11 cellular contexts compared by ENCODE assay signal in genomic region chr4:17561195-17561909, GRCh38. TPM values are rescaled to one million over a fixed set of nuclear protein-coding genes. Genes with fewer than 3 reads are reported as not detected.
DNase-seq lines count a peak whose midpoint lies in the region; ATAC-seq and TF ChIP-seq lines count a peak whose summit lies in the region.
"Had no signal": no experiment of that assay in that cellular context is flagged by ENCODE, and none has a peak within 500 bp of the region (broad histone marks: within the 10 kb centered on the region; RNA-seq: fewer than 3 reads in every experiment).

No MANE protein-coding gene starts in this region.

- peak overlapping the region; percentile 21 for H3K4me2 ChIP-seq in GM23248 (ENCODE audit: unreplicated experiment)

- no peaks in the 10 kb centered on the region for H3K36me3 ChIP-seq in GM23248 (ENCODE audit: low read depth)
- no peaks in the 10 kb centered on the region for H3K36me3 ChIP-seq in endodermal cell (ENCODE audit: control insufficient read depth, insufficient read depth, low read length)
- H3K36me3 ChIP-seq in aorta (ENCODE audit: control insufficient read depth in 1 of 2, insufficient read depth in 2 of 2, low read length in 1 of 2), result no peaks in the 10 kb centered on the region

- H3K27me3 ChIP-seq in GM23248 (replicated peaks; ENCODE audit: insufficient read depth), result no peaks in the 10 kb centered on the region
- H3K27me3 ChIP-seq in endodermal cell (ENCODE audit: control insufficient read depth, insufficient read depth, low read length, poor library complexity, severe bottlenecking), result no peaks in the 10 kb centered on the region
- no peaks in the 10 kb centered on the region for H3K27me3 ChIP-seq in aorta (ENCODE audit: control insufficient read depth in 1 of 2, insufficient read depth in 2 of 2, low read length in 1 of 2)

- H3K4me1 Mint-ChIP-seq in endodermal cell, result peaks cover 14% of the 10 kb centered on the region
- H3K4me1 Mint-ChIP-seq: naive thymus-derived CD4-positive, alpha-beta T cell had no signal

- H3K27ac ChIP-seq in GM23248 (peak overlapping the region; percentile 40), endodermal cell (ENCODE audit: low read depth, low read length) (no peak overlapping the region), aorta (ENCODE audit: low read depth in 1 of 2, low read length in 2 of 2) (no peak overlapping the region)
- H3K27ac ChIP-seq: HL-60 had no signal

- no peak overlapping the region for H2AFZ ChIP-seq in GM23248

- WGBS in GM23248 (ENCODE audit: low coverage in 1 of 2, low lambda C conversion rate in 2 of 2, missing lambda C conversion rate in 2 of 2), 2 experiments, result 47 to 49% methylated on average over 8 of the region's 8 CpGs
- 90 to 91% methylated on average over 6 to 8 of the region's 8 CpGs for WGBS in endodermal cell (ENCODE audit: insufficient coverage in 1 of 2, insufficient read length in 1 of 2), 2 experiments
- 80 to 86% methylated on average over 8 of the region's 8 CpGs for WGBS in aorta, 2 donors

- H3K9me2 ChIP-seq in GM23248 (ENCODE audit: insufficient read depth), result no peaks in the 10 kb centered on the region

- H3K4me3 ChIP-seq in GM23248 (no peak overlapping the region), endodermal cell (ENCODE audit: low read length) (no peak overlapping the region), skeletal muscle cell (ENCODE audit: low read depth, low read length) (no peak overlapping the region), aorta (ENCODE audit: low read length in 2 of 2) (no peak overlapping the region)

- H3K27me3 Mint-ChIP-seq in endodermal cell (ENCODE audit: insufficient read depth), result peaks cover 11% of the 10 kb centered on the region

- H4K20me1 ChIP-seq in GM23248 (ENCODE audit: insufficient read depth), result no peaks in the 10 kb centered on the region

- no peak for TF ChIP-seq CTCF in endodermal cell (conservative IDR thresholded peaks at IDR 0.05)

- no peaks in the 10 kb centered on the region for H3K79me2 ChIP-seq in GM23248 (ENCODE audit: insufficient read depth)

- H3F3A ChIP-seq in GM23248 (ENCODE audit: insufficient read depth), result no peaks in the 10 kb centered on the region; the same call in none of the 2 replicates

- no peak for ATAC-seq in aorta (ENCODE audit: low FRiP score)
- no peak for ATAC-seq in GM19463 (IDR thresholded peaks at IDR 0.05; ENCODE audit: unreplicated experiment)
- ATAC-seq: naive thymus-derived CD4-positive, alpha-beta T cell had no signal

- no peak overlapping the region for H3K4me3 Mint-ChIP-seq in endodermal cell
- H3K4me3 Mint-ChIP-seq: naive thymus-derived CD4-positive, alpha-beta T cell had no signal

- H3K9me3 ChIP-seq in GM23248 (ENCODE audit: low read depth) (no peaks in the 10 kb centered on the region), endodermal cell (ENCODE audit: control insufficient read depth, low read length) (no peaks in the 10 kb centered on the region), aorta (ENCODE audit: control insufficient read depth, low read length) (no peaks in the 10 kb centered on the region)

- H3K36me3 Mint-ChIP-seq in endodermal cell (ENCODE audit: low read depth), result no peaks in the 10 kb centered on the region
- H3K36me3 Mint-ChIP-seq: naive thymus-derived CD4-positive, alpha-beta T cell had no signal

- H3K9ac ChIP-seq in GM23248, result no peak overlapping the region
- H3K9ac ChIP-seq in endodermal cell (ENCODE audit: extremely low read depth, low read length, poor library complexity, severe bottlenecking), result no peak overlapping the region

- H3K9me3 Mint-ChIP-seq in endodermal cell, result no peaks in the 10 kb centered on the region
- H3K9me3 Mint-ChIP-seq: naive thymus-derived CD4-positive, alpha-beta T cell had no signal

- peak; percentile 97 for DNase-seq in GM23248
- DNase-seq in endodermal cell, result peak; percentile 63
- peak; percentile 48 for DNase-seq in skeletal muscle cell (ENCODE audit: low read depth)
- DNase-seq in stimulated activated CD4-positive, alpha-beta T cell treated with anti-CD3 and anti-CD28 coated beads, Interleukin-2, amount 100 ng/mL, for 24 hours, result no peak
- no peak for DNase-seq in aorta
- DNase-seq: naive thymus-derived CD4-positive, alpha-beta T cell; NCI-H1092 treated with DMSO at 0.1 percent for 48 hours; stimulated activated CD4-positive, alpha-beta T cell treated with anti-CD3 and anti-CD28 coated beads, Interleukin-12 subunit alpha, Interleukin-12 subunit beta, amount 100 ng/mL, for 4 hours had no signal

- H3K4me1 ChIP-seq in GM23248 (ENCODE audit: insufficient read depth) (peaks cover 9% of the 10 kb centered on the region), endodermal cell (ENCODE audit: control insufficient read depth, insufficient read depth, low read length) (no peaks in the 10 kb centered on the region), aorta (ENCODE audit: control insufficient read depth in 1 of 2, insufficient read depth in 2 of 2, low read length in 2 of 2) (no peaks in the 10 kb centered on the region)

- in situ Hi-C loops in GM23248 (cut with MboI), result loop anchor here (25.0 kb wide), 2 partner anchors 251 to 1026 kb away; partner anchors contain the start of genes DCAF16 and NCAPG

- no peak overlapping the region for H3K27ac Mint-ChIP-seq in endodermal cell
- H3K27ac Mint-ChIP-seq: naive thymus-derived CD4-positive, alpha-beta T cell had no signal

- intact Hi-C loops in aorta (cut with DNase I), result no loop called here

TF ChIP-seq in PFSK-1, 5 proteins besides CTCF, POLR2A, EP300 and RAD21:
- TF ChIP-seq FOXP2 (optimal IDR thresholded peaks at IDR 0.05; ENCODE audit: borderline replicate concordance, extremely low read depth, extremely low read length, insufficient read depth), result peak; percentile 82
- TF ChIP-seq SIN3A (IDR thresholded peaks at IDR 0.05; ENCODE audit: borderline replicate concordance, insufficient read depth, low read length), result no peak

RNA-seq across cellular contexts. Expression of gene LAP3, which starts 15.6 kb away (rescaled TPM):
- 63.6 and 75.4 TPM in 2 replicates for total RNA-seq in GM23248 (2014; rRNA removed; shearing (Covaris generic))
- polyA plus RNA-seq in GM23248 (2016; fragmentation: Nextera tagmentation; extraction: Ambion mirVana), result 60.7 and 62.6 TPM in 2 replicates
- 34.6 TPM for polyA plus RNA-seq in PFSK-1 (2012; ENCODE audit: insufficient read length, low read depth)
- total RNA-seq in endodermal cell, result 10 to 100 TPM; 34.3 to 39.9 TPM
- 29.2 TPM for polyA plus RNA-seq in endodermal cell (2013, experiment 1 of 2)
- polyA plus RNA-seq in endodermal cell (2013, experiment 2 of 2), result 27.9 TPM
- total RNA-seq in aorta, result 10 to 100 TPM; 65.4 to 93.4 TPM
- polyA plus RNA-seq in aorta, result 10 to 100 TPM; 36.9 to 39.8 TPM

RNA-seq across cellular contexts. Expression of gene CLRN2, which starts 46.4 kb away (rescaled TPM):
- total RNA-seq in GM23248 (2014; rRNA removed; shearing (Covaris generic)), result not detected in 2 replicates
- polyA plus RNA-seq in GM23248 (2016; fragmentation: Nextera tagmentation; extraction: Ambion mirVana), result not detected in 2 replicates
- polyA plus RNA-seq in PFSK-1 (2012; ENCODE audit: insufficient read length, low read depth), result not detected
- not detected for total RNA-seq in endodermal cell
- not detected for polyA plus RNA-seq in endodermal cell (2013, experiment 1 of 2)
- not detected for polyA plus RNA-seq in endodermal cell (2013, experiment 2 of 2)
- total RNA-seq in aorta, result not detected
- not detected for polyA plus RNA-seq in aorta
- total RNA-seq: naive thymus-derived CD4-positive, alpha-beta T cell had no signal
- polyA plus RNA-seq: naive thymus-derived CD4-positive, alpha-beta T cell had no signal

RNA-seq across cellular contexts. Expression of gene QDPR, which starts 49.5 kb away (rescaled TPM):
- total RNA-seq in GM23248 (2014; rRNA removed; shearing (Covaris generic)), result 13.9 and 20.4 TPM in 2 replicates
- polyA plus RNA-seq in GM23248 (2016; fragmentation: Nextera tagmentation; extraction: Ambion mirVana) (40.4 and 40.5 TPM in 2 replicates), aorta (10 to 100 TPM; 21.6 to 24.8 TPM)
- polyA plus RNA-seq in PFSK-1 (2012; ENCODE audit: insufficient read length, low read depth), result 51.5 TPM
- total RNA-seq in endodermal cell (10 to 100 TPM; 28.2 to 36.3 TPM), aorta (10 to 100 TPM; 15.6 to 22.7 TPM)
- polyA plus RNA-seq in endodermal cell (2013, experiment 1 of 2), result 29.0 TPM
- 28.5 TPM for polyA plus RNA-seq in endodermal cell (2013, experiment 2 of 2)

RNA-seq across cellular contexts. Expression of gene MED28, which starts 53.1 kb away (rescaled TPM):
- 3.9 and 4.8 TPM in 2 replicates for total RNA-seq in GM23248 (2014; rRNA removed; shearing (Covaris generic))
- polyA plus RNA-seq in GM23248 (2016; fragmentation: Nextera tagmentation; extraction: Ambion mirVana) (34.1 and 40.0 TPM in 2 replicates), aorta (10 to 100 TPM; 10.2 to 12.8 TPM)
- polyA plus RNA-seq in PFSK-1 (2012; ENCODE audit: insufficient read length, low read depth), result 21.0 TPM
- total RNA-seq in endodermal cell (100 to 1,000 TPM in 1 of 2 donors, 10 to 100 TPM in 1; 94.5 to 107 TPM), aorta (10 to 100 TPM; 40.9 to 52.7 TPM)
- 73.8 TPM for polyA plus RNA-seq in endodermal cell (2013, experiment 1 of 2)
- 61.5 TPM for polyA plus RNA-seq in endodermal cell (2013, experiment 2 of 2)

Comparison
In these comparisons a context has a peak if more than half of its experiments do, and no peak if none do; other contexts are left out.
1. DNase-seq: peak in GM23248 (single experiment), endodermal cell (single experiment) and skeletal muscle cell (single experiment); none in stimulated activated CD4-positive, alpha-beta T cell treated with anti-CD3 and anti-CD28 coated beads, Interleukin-2, amount 100 ng/mL, for 24 hours (0 of 2) and aorta (0 of 2).